9 cellular contexts compared by ENCODE assay signal in the genomic region with DNA sequence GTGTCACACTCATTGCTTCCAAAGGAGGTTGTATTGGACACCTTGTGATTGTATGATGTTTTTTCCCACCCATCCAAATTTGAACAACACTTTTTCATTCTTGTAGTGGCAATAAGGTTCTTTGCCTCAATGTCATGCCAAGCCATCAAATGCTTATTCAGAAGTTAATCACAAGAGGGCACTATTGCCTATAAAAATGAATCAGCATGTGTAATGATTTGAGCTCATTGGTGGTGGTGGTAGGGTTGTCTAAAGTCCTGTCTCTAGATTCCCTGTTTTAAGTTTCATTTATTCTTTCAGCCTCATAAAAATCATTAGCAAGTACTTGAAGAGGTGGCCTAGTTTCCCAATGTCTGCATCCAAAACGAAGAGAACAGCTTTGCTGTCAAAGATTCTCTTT.
A peak's percentile ranks its signal among the peaks of the same experiment; 100 is the strongest.
DNase-seq lines count a peak whose midpoint lies in the region; ATAC-seq and TF ChIP-seq lines count a peak whose summit lies in the region.
"Had no signal": no experiment of that assay in that cellular context is flagged by ENCODE, and none has a peak within 500 bp of the region (broad histone marks: within the 10 kb centered on the region; RNA-seq: fewer than 3 reads in every experiment).

No MANE protein-coding gene starts in this region.

- H3K27ac ChIP-seq in RWPE1 = no peak overlapping the region
- H3K27ac ChIP-seq: BLaER1 had no signal

- DNase-seq in NCI-H1417 (lab: John Stamatoyannopoulos, UW) (peak; percentile 6 to 69 (median 61)), NCI-H1417 treated with DMSO at 0.1 percent for 48 hours (lab: John Stamatoyannopoulos, UW) (no peak), RWPE1 (ENCODE audit: low spot score) (peak; percentile 3), iPS-NIHi7 (ENCODE audit: extremely low spot score) (peak; percentile 60), NCI-H128 (lab: John Stamatoyannopoulos, UW; ENCODE audit: unreplicated experiment) (no peak), islet precursor cell (no peak)
- no peak for DNase-seq in activated CD4-positive, alpha-beta T cell treated with anti-CD3 and anti-CD28 coated beads, Interleukin-2, amount 50 U/mL, for 48 hours

- peak; percentile 71 for ATAC-seq in HG02642 (IDR thresholded peaks at IDR 0.05; ENCODE audit: poor library complexity, unreplicated experiment)

- POLR2A ChIA-PET in RWPE1 (lab: Yijun Ruan, JAX; ENCODE audit: low non-redundant PET) = no interaction called here

- CTCF ChIA-PET in RWPE1 (lab: Yijun Ruan, JAX) = interaction anchor here (0.6 to 1.3 kb wide), 6 partner anchors 11 to 776 kb away, joined by 3 to 15 read pairs (median 4); no protein-coding TSS in a partner anchor

- no peak for TF ChIP-seq CTCF in RWPE1 (conservative IDR thresholded peaks at IDR 0.05; ENCODE audit: low read depth)

Comparison
In these comparisons a context has a peak if more than half of its experiments do, and no peak if none do; other contexts are left out.
1. DNase-seq: peak in NCI-H1417 (3 of 3), RWPE1 (single experiment) and iPS-NIHi7 (single experiment); none in NCI-H1417 treated with DMSO at 0.1 percent for 48 hours (single experiment), activated CD4-positive, alpha-beta T cell treated with anti-CD3 and anti-CD28 coated beads, Interleukin-2, amount 50 U/mL, for 48 hours (0 of 2), NCI-H128 (single experiment) and islet precursor cell (single experiment).